Comparison of ENCODE assay signal across 1 cellular context in the genomic region with DNA sequence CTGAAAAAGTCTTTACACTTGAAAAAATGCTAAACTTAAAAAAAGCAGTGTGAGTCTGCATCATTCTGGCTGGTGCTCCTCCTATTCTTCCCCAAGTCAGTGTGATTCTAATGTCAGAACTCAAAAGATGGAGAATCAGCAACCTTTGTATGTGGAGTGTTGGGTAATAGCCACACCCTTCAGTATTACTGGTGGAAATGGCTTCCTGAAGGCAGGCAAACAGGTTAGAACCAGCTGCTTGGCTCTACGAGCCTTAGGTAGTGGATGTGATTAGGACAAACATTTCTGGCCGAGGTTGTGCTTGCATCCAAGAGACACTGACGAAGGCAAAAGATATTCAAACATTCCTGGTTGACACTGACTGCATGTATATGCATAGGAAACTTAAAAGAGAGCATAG.
TF ChIP-seq lines count a peak whose summit lies in the region.

No MANE protein-coding gene starts in this region.

TF ChIP-seq in H1, 55 proteins besides CTCF, POLR2A, EP300 and RAD21 (continued from another document):
- TF ChIP-seq YY1 (IDR thresholded peaks at IDR 0.05; ENCODE audit: low read depth, low read length) (no peak), SAP30 (IDR thresholded peaks at IDR 0.05; ENCODE audit: insufficient read depth, insufficient replicate concordance, low read length) (no peak), SIX5 (IDR thresholded peaks at IDR 0.05; ENCODE audit: low read depth, low read length) (no peak), KDM1A (IDR thresholded peaks at IDR 0.05; ENCODE audit: borderline replicate concordance, low read length) (no peak), EZH2 (IDR thresholded peaks at IDR 0.05; ENCODE audit: low read depth, low read length, severe bottlenecking) (no peak)
